Comparison of ENCODE assay signal across 11 cellular contexts in genomic region chr21:35475768-35476167, GRCh38.
DNase-seq lines count a peak whose midpoint lies in the region; ATAC-seq and TF ChIP-seq lines count a peak whose summit lies in the region.
"Had no signal": no experiment of that assay in that cellular context is flagged by ENCODE, and none has a peak within 500 bp of the region (broad histone marks: within the 10 kb centered on the region; RNA-seq: fewer than 3 reads in every experiment).

No MANE protein-coding gene starts in this region.

- H3K9me3 ChIP-seq in skeletal muscle tissue (ENCODE audit: control insufficient read depth in 3 of 3, low read length in 3 of 3): no peaks in the 10 kb centered on the region

- H3K36me3 ChIP-seq in skeletal muscle tissue (ENCODE audit: control insufficient read depth in 3 of 3, insufficient read depth in 3 of 3, low read length in 3 of 3): no peaks in the 10 kb centered on the region

- no peaks in the 10 kb centered on the region for H3K27me3 ChIP-seq in skeletal muscle tissue (ENCODE audit: control insufficient read depth in 3 of 3, insufficient read depth in 3 of 3, low read length in 3 of 3)

- DNase-seq in NCI-H2171 treated with DMSO at 0.1 percent for 48 hours (lab: John Stamatoyannopoulos, UW) (peak; percentile 9), NCI-H2171 (lab: John Stamatoyannopoulos, UW) (no peak), OCI-M1 (lab: John Stamatoyannopoulos, UW) (peak; percentile 98), epithelial cell of esophagus (ENCODE audit: low read depth) (peak; percentile 25), kidney glomerular epithelial cell (lab: John Stamatoyannopoulos, UW) (no peak), left lobe of liver (ENCODE audit: low spot score) (no peak)
- DNase-seq: activated CD4-positive, alpha-beta T cell treated with anti-CD3 and anti-CD28 coated beads, Interleukin-2, amount 50 U/mL, for 48 hours had no signal

- H3K27ac ChIP-seq in skeletal muscle tissue (ENCODE audit: low read depth, low read length): peak overlapping the region; percentile 70
- H3K27ac ChIP-seq: 22Rv1, epithelial cell of prostate had no signal

- H3K9ac ChIP-seq in skeletal muscle tissue (ENCODE audit: low read depth in 1 of 3, low read length in 3 of 3): peak overlapping the region in 1 of 3 donors; percentile 2

- H3K4me1 ChIP-seq in skeletal muscle tissue (ENCODE audit: control insufficient read depth in 3 of 3, insufficient read depth in 3 of 3, low read length in 3 of 3): peaks cover 0 to 2% (median 0%) of the 10 kb centered on the region in 3 donors

- no peak for ATAC-seq in GM19467 (IDR thresholded peaks at IDR 0.05; ENCODE audit: unreplicated experiment)
- ATAC-seq in left lobe of liver: no peak

- H3K4me3 ChIP-seq in epithelial cell of esophagus (ENCODE audit: low read length) (no peak overlapping the region), skeletal muscle tissue (ENCODE audit: low read length in 3 of 3) (no peak overlapping the region)

- no peak for TF ChIP-seq CTCF in epithelial cell of esophagus (IDR thresholded peaks at IDR 0.05; ENCODE audit: insufficient read depth, low read depth, low read length, missing control alignments)

Comparison
In these comparisons a context has a peak if more than half of its experiments do, and no peak if none do; other contexts are left out.
1. DNase-seq: peak in NCI-H2171 treated with DMSO at 0.1 percent for 48 hours (single experiment), OCI-M1 (single experiment) and epithelial cell of esophagus (single experiment); none in NCI-H2171 (single experiment), kidney glomerular epithelial cell (single experiment) and left lobe of liver (single experiment).